Comparison of ENCODE assay signal across 16 cellular contexts in the genomic region with DNA sequence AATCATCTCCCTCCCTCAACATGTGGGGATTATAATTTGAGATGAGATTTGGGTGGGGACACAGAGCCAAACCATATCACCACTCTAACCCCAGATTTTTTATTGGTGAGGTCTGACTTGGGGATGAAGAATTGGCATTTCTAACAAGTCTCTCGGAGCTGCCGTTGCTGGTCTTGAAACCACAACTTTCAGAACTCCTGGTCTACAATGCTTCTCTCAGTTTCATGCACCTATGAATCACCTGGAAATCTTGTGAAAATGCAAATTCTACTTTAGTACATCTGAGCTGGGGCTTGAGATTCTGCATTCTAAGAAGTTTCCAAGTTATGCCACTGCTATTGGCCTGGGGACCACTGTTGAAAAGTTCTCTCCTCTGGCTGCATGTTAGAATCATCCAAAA.
DNase-seq lines count a peak whose midpoint lies in the region; ATAC-seq and TF ChIP-seq lines count a peak whose summit lies in the region.
"Had no signal": no experiment of that assay in that cellular context is flagged by ENCODE, and none has a peak within 500 bp of the region (broad histone marks: within the 10 kb centered on the region; RNA-seq: fewer than 3 reads in every experiment).

No MANE protein-coding gene starts in this region.

- H3K4me2 ChIP-seq in MM.1S (ENCODE audit: low read depth, low read length): no peak overlapping the region

- no peak overlapping the region for H3K4me3 Mint-ChIP-seq in stimulated activated effector memory CD8-positive, alpha-beta T cell treated with anti-CD3 and anti-CD28 coated beads, Interleukin-12 subunit alpha, Interleukin-12 subunit beta, amount 100 ng/mL, for 72 hours
- H3K4me3 Mint-ChIP-seq: CD4-positive, alpha-beta T cell had no signal

- peak; percentile 14 to 47 for ATAC-seq in activated naive CD4-positive, alpha-beta T cell treated with anti-CD3 and anti-CD28 coated beads, Interleukin-2, amount 50 U/mL, for 72 hours
- ATAC-seq in foreskin keratinocyte: no peak
- no peak for ATAC-seq in stimulated activated effector memory CD8-positive, alpha-beta T cell treated with anti-CD3 and anti-CD28 coated beads, Interleukin-12 subunit alpha, Interleukin-12 subunit beta, amount 100 ng/mL, for 72 hours
- ATAC-seq: A549 had no signal

- no peaks in the 10 kb centered on the region for H3K9me2 ChIP-seq in MM.1S (replicated peaks; ENCODE audit: insufficient read depth, low read length)

- DNase-seq in activated naive CD4-positive, alpha-beta T cell treated with anti-CD3 and anti-CD28 coated beads, Interleukin-2, amount 50 U/mL, for 72 hours (ENCODE audit: low spot score in 2 of 2): no peak
- DNase-seq in activated naive CD4-positive, alpha-beta T cell treated with anti-CD3 and anti-CD28 coated beads, Interleukin-2, amount 50 U/mL, for 16 hours: no peak
- DNase-seq in MM.1S (peak; percentile 89), foreskin keratinocyte (no peak), substantia nigra (lab: John Stamatoyannopoulos, UW) (no peak)
- no peak for DNase-seq in activated T-cell treated with anti-CD3 and anti-CD28 coated beads, Interleukin-2, amount 50 U/mL, for 1 hour
- no peak for DNase-seq in stimulated activated effector memory CD8-positive, alpha-beta T cell treated with anti-CD3 and anti-CD28 coated beads, Interleukin-12 subunit alpha, Interleukin-12 subunit beta, amount 100 ng/mL, for 72 hours (ENCODE audit: low spot score in 2 of 2)
- DNase-seq: AML-193; Caco-2; CD4-positive, alpha-beta T cell; GM23248 had no signal

- TF ChIP-seq CTCF in MM.1S (IDR thresholded peaks at IDR 0.05; ENCODE audit: low read length) (no peak), foreskin keratinocyte (conservative IDR thresholded peaks at IDR 0.05) (no peak)

- H3K27ac Mint-ChIP-seq in activated naive CD4-positive, alpha-beta T cell treated with anti-CD3 and anti-CD28 coated beads, Interleukin-2, amount 50 U/mL, for 72 hours: no peak overlapping the region
- H3K27ac Mint-ChIP-seq in stimulated activated effector memory CD8-positive, alpha-beta T cell treated with anti-CD3 and anti-CD28 coated beads, Interleukin-12 subunit alpha, Interleukin-12 subunit beta, amount 100 ng/mL, for 72 hours: no peak overlapping the region
- H3K27ac Mint-ChIP-seq: CD4-positive, alpha-beta T cell had no signal

- H3F3A ChIP-seq in MM.1S (ENCODE audit: insufficient read depth, low read length): peaks cover 16% of the 10 kb centered on the region; the same call in 1 of the 2 replicates

- peaks cover 17% of the 10 kb centered on the region for H3K4me1 ChIP-seq in MM.1S (ENCODE audit: low read length)
- H3K4me1 ChIP-seq in foreskin keratinocyte: peaks cover 19% of the 10 kb centered on the region
- H3K4me1 ChIP-seq: Caco-2 had no signal

- peaks cover 0 to 5% of the 10 kb centered on the region in 2 donors for H3K36me3 Mint-ChIP-seq in activated naive CD4-positive, alpha-beta T cell treated with anti-CD3 and anti-CD28 coated beads, Interleukin-2, amount 50 U/mL, for 72 hours
- no peaks in the 10 kb centered on the region for H3K36me3 Mint-ChIP-seq in stimulated activated effector memory CD8-positive, alpha-beta T cell treated with anti-CD3 and anti-CD28 coated beads, Interleukin-12 subunit alpha, Interleukin-12 subunit beta, amount 100 ng/mL, for 72 hours

- peak overlapping the region; percentile 28; the same call in 1 of the 2 replicates for H3K27ac ChIP-seq in MM.1S (ENCODE audit: low read length)
- H3K27ac ChIP-seq in foreskin keratinocyte: peak overlapping the region; percentile 3
- H3K27ac ChIP-seq in substantia nigra (ENCODE audit: low read depth, low read length, poor library complexity, severe bottlenecking): no peak overlapping the region
- H3K27ac ChIP-seq: 22Rv1, C4-2B, GM23248, HL-60 had no signal

- H2AFZ ChIP-seq in MM.1S (ENCODE audit: low read length): no peak overlapping the region
- H2AFZ ChIP-seq: GM23248 had no signal

- no peak overlapping the region for H3K4me3 ChIP-seq in MM.1S (ENCODE audit: low read length)
- H3K4me3 ChIP-seq: A549, GM23248, HAP-1 had no signal

- no peaks in the 10 kb centered on the region for H3K36me3 ChIP-seq in MM.1S (replicated peaks; ENCODE audit: insufficient read depth, low read length)
- H3K36me3 ChIP-seq: HAP-1 had no signal

- peaks cover 0 to 7% of the 10 kb centered on the region in 2 donors for H3K9me3 Mint-ChIP-seq in activated naive CD4-positive, alpha-beta T cell treated with anti-CD3 and anti-CD28 coated beads, Interleukin-2, amount 50 U/mL, for 72 hours
- no peaks in the 10 kb centered on the region for H3K9me3 Mint-ChIP-seq in stimulated activated effector memory CD8-positive, alpha-beta T cell treated with anti-CD3 and anti-CD28 coated beads, Interleukin-12 subunit alpha, Interleukin-12 subunit beta, amount 100 ng/mL, for 72 hours
- H3K9me3 Mint-ChIP-seq: CD4-positive, alpha-beta T cell had no signal

- H4K20me1 ChIP-seq in MM.1S (ENCODE audit: insufficient read depth, low read length): no peaks in the 10 kb centered on the region

- no peaks in the 10 kb centered on the region for H3K4me1 Mint-ChIP-seq in stimulated activated effector memory CD8-positive, alpha-beta T cell treated with anti-CD3 and anti-CD28 coated beads, Interleukin-12 subunit alpha, Interleukin-12 subunit beta, amount 100 ng/mL, for 72 hours

- no peaks in the 10 kb centered on the region for H3K27me3 ChIP-seq in MM.1S (replicated peaks; ENCODE audit: insufficient read depth, low read length)
- H3K27me3 ChIP-seq in foreskin keratinocyte: no peaks in the 10 kb centered on the region

- H3K9ac ChIP-seq in MM.1S (ENCODE audit: low read length): no peak overlapping the region
- H3K9ac ChIP-seq: GM23248 had no signal

- no peaks in the 10 kb centered on the region for H3K79me2 ChIP-seq in MM.1S (ENCODE audit: low read length)

- H3K9me3 ChIP-seq in MM.1S (replicated peaks; ENCODE audit: insufficient read depth, low read length): no peaks in the 10 kb centered on the region
- H3K9me3 ChIP-seq: A549, Caco-2, HAP-1 had no signal

Comparison
In these comparisons a context has a peak if more than half of its experiments do, and no peak if none do; other contexts are left out.
1. ATAC-seq: peak in activated naive CD4-positive, alpha-beta T cell treated with anti-CD3 and anti-CD28 coated beads, Interleukin-2, amount 50 U/mL, for 72 hours (2 of 2); none in foreskin keratinocyte (single experiment) and stimulated activated effector memory CD8-positive, alpha-beta T cell treated with anti-CD3 and anti-CD28 coated beads, Interleukin-12 subunit alpha, Interleukin-12 subunit beta, amount 100 ng/mL, for 72 hours (single experiment).